In the genomic region with DNA sequence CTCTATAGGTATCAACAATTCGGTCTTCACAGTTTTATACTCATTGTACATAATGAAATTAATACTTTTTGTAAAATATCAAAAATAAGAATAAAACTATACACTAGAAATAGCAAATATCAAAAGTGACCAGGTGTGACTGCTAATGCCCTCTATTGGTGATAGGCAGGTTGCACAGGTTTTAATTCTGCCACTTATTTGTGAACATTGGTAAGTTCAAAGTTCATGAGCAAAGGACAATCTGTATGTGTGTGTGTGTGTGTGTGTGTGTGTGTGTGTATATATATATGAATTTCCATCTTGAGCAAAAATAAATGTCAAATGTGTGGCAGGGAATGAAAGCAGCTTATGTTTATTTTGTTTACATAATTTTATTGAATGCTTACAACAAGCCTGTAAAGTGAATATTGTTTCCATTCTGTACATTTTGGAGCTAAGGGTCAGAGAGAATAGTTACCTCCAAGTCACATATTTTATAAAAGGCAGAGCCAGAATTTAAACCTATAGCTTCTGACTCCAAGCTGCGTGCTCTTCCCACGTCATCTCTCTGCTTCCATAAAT, we compare ENCODE assay signal across 8 cellular contexts.
DNase-seq lines count a peak whose midpoint lies in the region; ATAC-seq and TF ChIP-seq lines count a peak whose summit lies in the region.
"Had no signal": no experiment of that assay in that cellular context is flagged by ENCODE, and none has a peak within 500 bp of the region (broad histone marks: within the 10 kb centered on the region; RNA-seq: fewer than 3 reads in every experiment).

No MANE protein-coding gene starts in this region.

- intact Hi-C loops in mucosa of descending colon (cut with DNase I, micrococcal nuclease) = no loop called here
- intact Hi-C loops in esophagus muscularis mucosa (cut with DNase I) = no loop called here

- H3K9me3 ChIP-seq in mucosa of descending colon = no peaks in the 10 kb centered on the region
- H3K9me3 ChIP-seq in esophagus muscularis mucosa = no peaks in the 10 kb centered on the region
- H3K9me3 ChIP-seq: gastrocnemius medialis had no signal

- peak; percentile 69 for ATAC-seq in GM18511 (IDR thresholded peaks at IDR 0.05; ENCODE audit: unreplicated experiment)
- ATAC-seq in HG02884 (IDR thresholded peaks at IDR 0.05; ENCODE audit: unreplicated experiment) = peak; percentile 61
- ATAC-seq in mucosa of descending colon = peak; percentile 47
- ATAC-seq: gastrocnemius medialis had no signal

- H3K27me3 ChIP-seq in esophagus muscularis mucosa = no peaks in the 10 kb centered on the region
- H3K27me3 ChIP-seq: gastrocnemius medialis had no signal

- 87% methylated on average over 3 of the region's 3 CpGs for WGBS in esophagus muscularis mucosa

- TF ChIP-seq CTCF in mucosa of descending colon (IDR thresholded peaks at IDR 0.05) = no peak
- no peak for TF ChIP-seq CTCF in esophagus muscularis mucosa (IDR thresholded peaks at IDR 0.05)

- no peak for TF ChIP-seq POLR2A in esophagus muscularis mucosa (IDR thresholded peaks at IDR 0.05; ENCODE audit: low read depth)

- H3K36me3 ChIP-seq in mucosa of descending colon (ENCODE audit: low read depth) (no peaks in the 10 kb centered on the region), esophagus muscularis mucosa (no peaks in the 10 kb centered on the region)
- H3K36me3 ChIP-seq: gastrocnemius medialis had no signal

- H3K4me1 ChIP-seq in mucosa of descending colon (ENCODE audit: low read depth) (no peaks in the 10 kb centered on the region), esophagus muscularis mucosa (no peaks in the 10 kb centered on the region)
- H3K4me1 ChIP-seq: gastrocnemius medialis had no signal

- DNase-seq in SW480 (ENCODE audit: low spot score) (peak; percentile 17), mucosa of descending colon (peak in 1 of 3 donors; percentile 29), NCI-H128 (lab: John Stamatoyannopoulos, UW; ENCODE audit: unreplicated experiment) (no peak), NCI-H2029 treated with DMSO at 0.1 percent for 48 hours (lab: John Stamatoyannopoulos, UW) (no peak), esophagus muscularis mucosa (ENCODE audit: extremely low spot score) (no peak)
- DNase-seq: gastrocnemius medialis had no signal

- no peak overlapping the region for H3K27ac ChIP-seq in esophagus muscularis mucosa (replicated peaks in 1 of 4)
- H3K27ac ChIP-seq: gastrocnemius medialis had no signal

- TF ChIP-seq EP300 in esophagus muscularis mucosa (IDR thresholded peaks at IDR 0.05) = no peak

- no peak overlapping the region for H3K4me3 ChIP-seq in mucosa of descending colon
- H3K4me3 ChIP-seq in esophagus muscularis mucosa = no peak overlapping the region
- H3K4me3 ChIP-seq: gastrocnemius medialis had no signal
